Comparison of ENCODE assay signal across 8 cellular contexts in the genomic region with DNA sequence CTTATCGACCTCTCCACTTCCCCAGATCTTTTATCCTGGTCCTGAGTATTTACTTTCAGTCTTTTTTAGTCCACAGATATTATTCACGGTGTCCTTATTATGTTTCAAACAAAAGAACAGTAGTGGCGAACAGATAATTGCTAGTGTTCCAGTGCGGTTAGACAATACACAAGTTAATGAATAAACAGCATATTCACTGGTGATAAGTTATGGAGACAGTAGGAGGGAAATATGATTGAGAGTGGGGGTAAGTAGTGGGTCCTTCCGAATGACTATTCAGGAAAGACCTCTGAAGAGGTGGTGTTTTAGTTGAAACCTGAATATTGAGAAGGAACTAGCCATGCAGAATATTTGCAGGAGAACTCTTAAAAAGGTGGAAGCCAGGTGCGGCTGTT. TPM values are rescaled to one million over a fixed set of nuclear protein-coding genes. Genes with fewer than 3 reads are reported as not detected.
DNase-seq lines count a peak whose midpoint lies in the region; ATAC-seq and TF ChIP-seq lines count a peak whose summit lies in the region.

No MANE protein-coding gene starts in this region.

- H3K9me3 ChIP-seq in MG63, result no peaks in the 10 kb centered on the region

- peak overlapping the region; percentile 88 for H3K27ac Mint-ChIP-seq in central memory CD8-positive, alpha-beta T cell (ENCODE audit: low read depth)
- peak overlapping the region; percentile 79 to 98 (median 94) for H3K27ac Mint-ChIP-seq in naive thymus-derived CD8-positive, alpha-beta T cell

- POLR2A ChIA-PET in naive thymus-derived CD8-positive, alpha-beta T cell (lab: Charles Lee), result interaction anchor here (0.9 to 1.6 kb wide), 4 partner anchors 10 to 1847 kb away, joined by 3 to 11 read pairs (median 4); a partner anchor contains a TSS

- no peaks in the 10 kb centered on the region for H3K27me3 ChIP-seq in MG63

- no peaks in the 10 kb centered on the region for H3K27me3 Mint-ChIP-seq in central memory CD8-positive, alpha-beta T cell
- no peaks in the 10 kb centered on the region for H3K27me3 Mint-ChIP-seq in naive thymus-derived CD8-positive, alpha-beta T cell

- DNase-seq in MG63 (no peak), GM20000 (ENCODE audit: low spot score) (no peak), GM13976 (ENCODE audit: low spot score) (no peak), NCI-H2171 (lab: John Stamatoyannopoulos, UW) (no peak)
- no peak for DNase-seq in central memory CD8-positive, alpha-beta T cell (ENCODE audit: low spot score in 2 of 2)
- peak in 1 of 10 donors; percentile 11 for DNase-seq in naive thymus-derived CD8-positive, alpha-beta T cell
- no peak for DNase-seq in stimulated activated CD4-positive, alpha-beta T cell treated with anti-CD3 and anti-CD28 coated beads, Interleukin-15, amount 100 ng/mL, for 24 hours

- peaks cover 15% of the 10 kb centered on the region for H3K36me3 Mint-ChIP-seq in central memory CD8-positive, alpha-beta T cell (ENCODE audit: insufficient read depth)
- peaks cover 0 to under 1% (median 0%) of the 10 kb centered on the region in 3 donors for H3K36me3 Mint-ChIP-seq in naive thymus-derived CD8-positive, alpha-beta T cell

- in situ Hi-C loops in GM13976 (cut with MboI; ENCODE audit: low sequenced_read_pairs, unreplicated experiment), result no loop called here

- H3K9me3 Mint-ChIP-seq in central memory CD8-positive, alpha-beta T cell, result no peaks in the 10 kb centered on the region
- no peaks in the 10 kb centered on the region for H3K9me3 Mint-ChIP-seq in naive thymus-derived CD8-positive, alpha-beta T cell

- no peak for TF ChIP-seq CTCF in GM20000 (IDR thresholded peaks at IDR 0.05; ENCODE audit: extremely low read depth, missing control alignments)
- TF ChIP-seq CTCF in GM13976 (IDR thresholded peaks at IDR 0.05; ENCODE audit: borderline replicate concordance, control extremely low read depth, extremely low read depth, insufficient read depth, missing control alignments), result no peak

- H3K4me3 Mint-ChIP-seq in central memory CD8-positive, alpha-beta T cell, result peak overlapping the region; percentile 90
- peak overlapping the region; percentile 87 to 98 (median 94) for H3K4me3 Mint-ChIP-seq in naive thymus-derived CD8-positive, alpha-beta T cell

- ATAC-seq in GM19395 (IDR thresholded peaks at IDR 0.05; ENCODE audit: unreplicated experiment), result peak; percentile 5
- no peak for ATAC-seq in central memory CD8-positive, alpha-beta T cell (replicated peaks; ENCODE audit: extremely low read depth, poor library complexity, severe bottlenecking)
- no peak for ATAC-seq in naive thymus-derived CD8-positive, alpha-beta T cell

- H3K36me3 ChIP-seq in MG63, result no peaks in the 10 kb centered on the region

- peaks cover 36% of the 10 kb centered on the region for H3K4me1 Mint-ChIP-seq in central memory CD8-positive, alpha-beta T cell
- H3K4me1 Mint-ChIP-seq in naive thymus-derived CD8-positive, alpha-beta T cell, result peaks cover 26 to 51% (median 46%) of the 10 kb centered on the region in 4 donors

- peak overlapping the region; percentile 80 for H3K4me3 ChIP-seq in MG63

RNA-seq across cellular contexts. Expression of a gene that starts 0.7 kb away (rescaled TPM):
- 2.4 and 3.2 TPM in 2 replicates for total RNA-seq in MG63 (2014; rRNA removed; shearing (Covaris generic); ENCODE audit: low replicate concordance)
- 10 to 100 TPM; 31.0 to 33.3 TPM for total RNA-seq in naive thymus-derived CD8-positive, alpha-beta T cell
- 10 to 100 TPM in 2 of 3 donors, 1 to 10 TPM in 1; 8.9 to 12.2 (median 10.7) TPM for polyA plus RNA-seq in naive thymus-derived CD8-positive, alpha-beta T cell
